Comparison of ENCODE assay signal across 16 cellular contexts in genomic region chr18:75221902-75222301, GRCh38. TPM values are rescaled to one million over a fixed set of nuclear protein-coding genes. Genes with fewer than 3 reads are reported as not detected.
A peak's percentile ranks its signal among the peaks of the same experiment; 100 is the strongest.
DNase-seq lines count a peak whose midpoint lies in the region; ATAC-seq and TF ChIP-seq lines count a peak whose summit lies in the region.
"Had no signal": no experiment of that assay in that cellular context is flagged by ENCODE, and none has a peak within 500 bp of the region (broad histone marks: within the 10 kb centered on the region; RNA-seq: fewer than 3 reads in every experiment).

No MANE protein-coding gene starts in this region.

- no peak overlapping the region for H3K9ac ChIP-seq in muscle layer of colon (ENCODE audit: low read length)
- H3K9ac ChIP-seq: KMS-11 had no signal

- no peak overlapping the region for H3K4me3 Mint-ChIP-seq in stimulated activated naive CD8-positive, alpha-beta T cell treated with anti-CD3 and anti-CD28 coated beads, Interleukin-15, Interleukin-2, amounts not matched to agents 100 ng/mL and 50 ng/mL, for 24 hours
- peak overlapping the region; percentile 31 for H3K4me3 Mint-ChIP-seq in activated T-helper 17 cell treated with anti-CD3 and anti-CD28 coated beads, Interleukin-2, amount 50 U/mL, for 72 hours

- H3K4me3 ChIP-seq in muscle layer of colon (ENCODE audit: low read depth in 1 of 2, low read length in 2 of 2) (no peak overlapping the region), lower lobe of right lung (no peak overlapping the region)
- H3K4me3 ChIP-seq: esophagus squamous epithelium, thyroid gland had no signal

- peaks cover 73% of the 10 kb centered on the region for H3K4me1 Mint-ChIP-seq in stimulated activated naive CD8-positive, alpha-beta T cell treated with anti-CD3 and anti-CD28 coated beads, Interleukin-15, Interleukin-2, amounts not matched to agents 100 ng/mL and 50 ng/mL, for 24 hours (ENCODE audit: low read depth)
- no peaks in the 10 kb centered on the region for H3K4me1 Mint-ChIP-seq in activated T-helper 17 cell treated with anti-CD3 and anti-CD28 coated beads, Interleukin-2, amount 50 U/mL, for 72 hours

- peaks cover 64% of the 10 kb centered on the region for H3K4me1 ChIP-seq in muscle layer of colon (ENCODE audit: insufficient read depth, low read length)
- H3K4me1 ChIP-seq in lower lobe of right lung = peaks cover 34% of the 10 kb centered on the region

- no peak for TF ChIP-seq CTCF in lower lobe of right lung (IDR thresholded peaks at IDR 0.05)

- H3K36me3 Mint-ChIP-seq in stimulated activated naive CD8-positive, alpha-beta T cell treated with anti-CD3 and anti-CD28 coated beads, Interleukin-15, Interleukin-2, amounts not matched to agents 100 ng/mL and 50 ng/mL, for 24 hours (ENCODE audit: low read depth) = peaks cover 5% of the 10 kb centered on the region
- no peaks in the 10 kb centered on the region for H3K36me3 Mint-ChIP-seq in activated T-helper 17 cell treated with anti-CD3 and anti-CD28 coated beads, Interleukin-2, amount 50 U/mL, for 72 hours (ENCODE audit: low read depth)

- H3K27ac ChIP-seq in muscle layer of colon (ENCODE audit: low read depth, low read length) = peak overlapping the region; percentile 46
- H3K27ac ChIP-seq in lower lobe of right lung = no peak overlapping the region
- H3K27ac ChIP-seq: KMS-11, thyroid gland had no signal

- no peak for DNase-seq in stimulated activated naive CD8-positive, alpha-beta T cell treated with anti-CD3 and anti-CD28 coated beads, Interleukin-15, Interleukin-2, amounts not matched to agents 100 U/mL and 50 U/mL, for 24 hours
- no peak for DNase-seq in lower lobe of right lung
- DNase-seq in hypothalamus (lab: John Stamatoyannopoulos, UW) = no peak
- DNase-seq: activated CD4-positive, alpha-beta T cell treated with anti-CD3 and anti-CD28 coated beads for 1 hour; esophagus squamous epithelium; left colon; MV-4-11; NCI-H1930; nucleus accumbens; retina; thyroid gland had no signal

- intact Hi-C loops in lower lobe of right lung (cut with DNase I) = no loop called here

- no peak for ATAC-seq in stimulated activated naive CD8-positive, alpha-beta T cell treated with anti-CD3 and anti-CD28 coated beads, Interleukin-15, Interleukin-2, amounts not matched to agents 100 U/mL and 50 U/mL, for 24 hours
- ATAC-seq in activated T-helper 17 cell treated with anti-CD3 and anti-CD28 coated beads, Interleukin-2, amount 50 U/mL, for 72 hours (replicated peaks) = no peak
- ATAC-seq in lower lobe of right lung = no peak
- no peak for ATAC-seq in SK-N-SH treated with all-trans-retinoic acid at 6 μM for 48 hours
- ATAC-seq: left colon had no signal

- no peaks in the 10 kb centered on the region for H3K27me3 Mint-ChIP-seq in stimulated activated naive CD8-positive, alpha-beta T cell treated with anti-CD3 and anti-CD28 coated beads, Interleukin-15, Interleukin-2, amounts not matched to agents 100 ng/mL and 50 ng/mL, for 24 hours
- H3K27me3 Mint-ChIP-seq in activated T-helper 17 cell treated with anti-CD3 and anti-CD28 coated beads, Interleukin-2, amount 50 U/mL, for 72 hours = no peaks in the 10 kb centered on the region

- no peaks in the 10 kb centered on the region for H3K36me3 ChIP-seq in muscle layer of colon (ENCODE audit: insufficient read depth, low read length)
- no peaks in the 10 kb centered on the region for H3K36me3 ChIP-seq in lower lobe of right lung
- H3K36me3 ChIP-seq: esophagus squamous epithelium, thyroid gland had no signal

- no peaks in the 10 kb centered on the region for H3K27me3 ChIP-seq in muscle layer of colon (ENCODE audit: control insufficient read depth in 1 of 2, insufficient read depth in 2 of 2, low read length in 2 of 2)
- no peaks in the 10 kb centered on the region for H3K27me3 ChIP-seq in lower lobe of right lung (ENCODE audit: low read depth)
- H3K27me3 ChIP-seq: esophagus squamous epithelium, thyroid gland had no signal

- H3K9me3 ChIP-seq in muscle layer of colon (ENCODE audit: low read length) = no peaks in the 10 kb centered on the region
- H3K9me3 ChIP-seq in lower lobe of right lung = no peaks in the 10 kb centered on the region
- H3K9me3 ChIP-seq: esophagus squamous epithelium, thyroid gland had no signal

- peak overlapping the region; percentile 68 for H3K27ac Mint-ChIP-seq in stimulated activated naive CD8-positive, alpha-beta T cell treated with anti-CD3 and anti-CD28 coated beads, Interleukin-15, Interleukin-2, amounts not matched to agents 100 ng/mL and 50 ng/mL, for 24 hours
- H3K27ac Mint-ChIP-seq in activated T-helper 17 cell treated with anti-CD3 and anti-CD28 coated beads, Interleukin-2, amount 50 U/mL, for 72 hours = no peak overlapping the region

- H3K9me3 Mint-ChIP-seq in stimulated activated naive CD8-positive, alpha-beta T cell treated with anti-CD3 and anti-CD28 coated beads, Interleukin-15, Interleukin-2, amounts not matched to agents 100 ng/mL and 50 ng/mL, for 24 hours = no peaks in the 10 kb centered on the region
- H3K9me3 Mint-ChIP-seq in activated T-helper 17 cell treated with anti-CD3 and anti-CD28 coated beads, Interleukin-2, amount 50 U/mL, for 72 hours = no peaks in the 10 kb centered on the region

TF ChIP-seq in SK-N-SH treated with all-trans-retinoic acid at 6 μM for 48 hours, 23 proteins besides CTCF, POLR2A, EP300 and RAD21:
- TF ChIP-seq, protein P1, sequence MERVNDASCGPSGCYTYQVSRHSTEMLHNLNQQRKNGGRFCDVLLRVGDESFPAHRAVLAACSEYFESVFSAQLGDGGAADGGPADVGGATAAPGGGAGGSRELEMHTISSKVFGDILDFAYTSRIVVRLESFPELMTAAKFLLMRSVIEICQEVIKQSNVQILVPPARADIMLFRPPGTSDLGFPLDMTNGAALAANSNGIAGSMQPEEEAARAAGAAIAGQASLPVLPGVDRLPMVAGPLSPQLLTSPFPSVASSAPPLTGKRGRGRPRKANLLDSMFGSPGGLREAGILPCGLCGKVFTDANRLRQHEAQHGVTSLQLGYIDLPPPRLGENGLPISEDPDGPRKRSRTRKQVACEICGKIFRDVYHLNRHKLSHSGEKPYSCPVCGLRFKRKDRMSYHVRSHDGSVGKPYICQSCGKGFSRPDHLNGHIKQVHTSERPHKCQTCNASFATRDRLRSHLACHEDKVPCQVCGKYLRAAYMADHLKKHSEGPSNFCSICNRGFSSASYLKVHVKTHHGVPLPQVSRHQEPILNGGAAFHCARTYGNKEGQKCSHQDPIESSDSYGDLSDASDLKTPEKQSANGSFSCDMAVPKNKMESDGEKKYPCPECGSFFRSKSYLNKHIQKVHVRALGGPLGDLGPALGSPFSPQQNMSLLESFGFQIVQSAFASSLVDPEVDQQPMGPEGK (CRISPR knock-in tag; IDR thresholded peaks at IDR 0.05; ENCODE audit: borderline replicate concordance) = no peak
- no peak for TF ChIP-seq ZNF565 (CRISPR knock-in tag; conservative IDR thresholded peaks at IDR 0.05; ENCODE audit: low read depth)
- TF ChIP-seq ESRRG (CRISPR knock-in tag; IDR thresholded peaks at IDR 0.05) = no peak
- TF ChIP-seq ZNF8 (CRISPR knock-in tag; IDR thresholded peaks at IDR 0.05) = no peak
- no peak for TF ChIP-seq TOX (CRISPR knock-in tag; IDR thresholded peaks at IDR 0.05; ENCODE audit: borderline replicate concordance)
- TF ChIP-seq ZNF70 (CRISPR knock-in tag; IDR thresholded peaks at IDR 0.05) = no peak
- no peak for TF ChIP-seq SNAI2 (CRISPR knock-in tag; IDR thresholded peaks at IDR 0.05)
- no peak for TF ChIP-seq ZFP3 (CRISPR knock-in tag; IDR thresholded peaks at IDR 0.05)
- TF ChIP-seq, protein P2, sequence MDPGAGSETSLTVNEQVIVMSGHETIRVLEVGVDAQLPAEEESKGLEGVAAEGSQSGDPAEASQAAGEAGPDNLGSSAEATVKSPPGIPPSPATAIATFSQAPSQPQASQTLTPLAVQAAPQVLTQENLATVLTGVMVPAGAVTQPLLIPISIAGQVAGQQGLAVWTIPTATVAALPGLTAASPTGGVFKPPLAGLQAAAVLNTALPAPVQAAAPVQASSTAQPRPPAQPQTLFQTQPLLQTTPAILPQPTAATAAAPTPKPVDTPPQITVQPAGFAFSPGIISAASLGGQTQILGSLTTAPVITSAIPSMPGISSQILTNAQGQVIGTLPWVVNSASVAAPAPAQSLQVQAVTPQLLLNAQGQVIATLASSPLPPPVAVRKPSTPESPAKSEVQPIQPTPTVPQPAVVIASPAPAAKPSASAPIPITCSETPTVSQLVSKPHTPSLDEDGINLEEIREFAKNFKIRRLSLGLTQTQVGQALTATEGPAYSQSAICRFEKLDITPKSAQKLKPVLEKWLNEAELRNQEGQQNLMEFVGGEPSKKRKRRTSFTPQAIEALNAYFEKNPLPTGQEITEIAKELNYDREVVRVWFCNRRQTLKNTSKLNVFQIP (CRISPR knock-in tag; IDR thresholded peaks at IDR 0.05; ENCODE audit: borderline replicate concordance, low read depth) = no peak
- TF ChIP-seq OSR1 (CRISPR knock-in tag; IDR thresholded peaks at IDR 0.05) = no peak
- no peak for TF ChIP-seq RARB (CRISPR knock-in tag; IDR thresholded peaks at IDR 0.05)
- TF ChIP-seq, protein P3, sequence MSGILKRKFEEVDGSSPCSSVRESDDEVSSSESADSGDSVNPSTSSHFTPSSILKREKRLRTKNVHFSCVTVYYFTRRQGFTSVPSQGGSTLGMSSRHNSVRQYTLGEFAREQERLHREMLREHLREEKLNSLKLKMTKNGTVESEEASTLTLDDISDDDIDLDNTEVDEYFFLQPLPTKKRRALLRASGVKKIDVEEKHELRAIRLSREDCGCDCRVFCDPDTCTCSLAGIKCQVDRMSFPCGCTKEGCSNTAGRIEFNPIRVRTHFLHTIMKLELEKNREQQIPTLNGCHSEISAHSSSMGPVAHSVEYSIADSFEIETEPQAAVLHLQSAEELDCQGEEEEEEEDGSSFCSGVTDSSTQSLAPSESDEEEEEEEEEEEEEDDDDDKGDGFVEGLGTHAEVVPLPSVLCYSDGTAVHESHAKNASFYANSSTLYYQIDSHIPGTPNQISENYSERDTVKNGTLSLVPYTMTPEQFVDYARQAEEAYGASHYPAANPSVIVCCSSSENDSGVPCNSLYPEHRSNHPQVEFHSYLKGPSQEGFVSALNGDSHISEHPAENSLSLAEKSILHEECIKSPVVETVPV (CRISPR knock-in tag; IDR thresholded peaks at IDR 0.05) = no peak

RNA-seq across cellular contexts. Expression of gene TSHZ1, which starts 11.3 kb away (rescaled TPM):
- total RNA-seq in activated T-helper 17 cell treated with anti-CD3 and anti-CD28 coated beads, Interleukin-2, amount 50 U/mL, for 72 hours = 10 to 100 TPM in 1 of 2 donors, 1 to 10 TPM in 1; 9.6 to 12.3 TPM
- 17.0 TPM for total RNA-seq in lower lobe of right lung

RNA-seq across cellular contexts. Expression of gene PTGR3, which starts 13.0 kb away (rescaled TPM):
- total RNA-seq in activated T-helper 17 cell treated with anti-CD3 and anti-CD28 coated beads, Interleukin-2, amount 50 U/mL, for 72 hours = 10 to 100 TPM; 20.9 to 27.3 TPM
- 37.3 TPM for total RNA-seq in lower lobe of right lung
